In genomic region chr14:71487449-71487848, GRCh38 we compare ENCODE assay signal across 19 cellular contexts.
DNase-seq lines count a peak whose midpoint lies in the region; ATAC-seq and FAIRE-seq lines count a peak whose summit lies in the region.
"Had no signal": no experiment of that assay in that cellular context is flagged by ENCODE, and none has a peak within 500 bp of the region (broad histone marks: within the 10 kb centered on the region; RNA-seq: fewer than 3 reads in every experiment).

No MANE protein-coding gene starts in this region.

- H3K4me1 Mint-ChIP-seq in dendritic cell treated with granulocyte-macrophage colony-stimulating factor and Interleukin-4, amounts not matched to agents 40 ng/mL and 50 ng/mL, for 4 days (ENCODE audit: low read depth) = peaks cover 17% of the 10 kb centered on the region
- peaks cover 26% of the 10 kb centered on the region for H3K4me1 Mint-ChIP-seq in stimulated activated memory B cell treated with anti-CD40 and anti-IgM and Interleukin-4, amounts not matched to agents 10 μg/mL and 1 μg/mL and 100 μg/mL, for 72 hours

- FAIRE-seq in GM18507 (lab: Jason Lieb, UNC) = peak; percentile 50
- peak; percentile 92 for FAIRE-seq in HTR-8/SVneo (lab: Jason Lieb, UNC)

- peak; percentile 47 for ATAC-seq in stimulated activated memory B cell treated with anti-CD40 and anti-IgM and Interleukin-4, amounts not matched to agents 10 μg/mL and 1 μg/mL and 100 μg/mL, for 72 hours
- ATAC-seq in left cardiac atrium = no peak
- ATAC-seq: activated CD8-positive, alpha-beta T cell treated with anti-CD3 and anti-CD28 coated beads, Interleukin-2, amount 10 ng/mL, durations not matched to agents 7 days and 5 days had no signal

- peak overlapping the region; percentile 23 for H3K27ac Mint-ChIP-seq in dendritic cell treated with granulocyte-macrophage colony-stimulating factor and Interleukin-4, amounts not matched to agents 40 ng/mL and 50 ng/mL, for 4 days
- no peak overlapping the region for H3K27ac Mint-ChIP-seq in stimulated activated memory B cell treated with anti-CD40 and anti-IgM and Interleukin-4, amounts not matched to agents 10 μg/mL and 1 μg/mL and 100 μg/mL, for 72 hours
- H3K27ac Mint-ChIP-seq: activated CD8-positive, alpha-beta T cell treated with anti-CD3 and anti-CD28 coated beads, Interleukin-2, amount 10 ng/mL, durations not matched to agents 7 days and 5 days; activated naive CD4-positive, alpha-beta T cell treated with anti-CD3 and anti-CD28 coated beads for 36 hours had no signal

- DNase-seq in GM18507 (ENCODE audit: extremely low spot score, insufficient read length, low read depth) (no peak), HTR-8/SVneo (ENCODE audit: insufficient read length, low spot score) (no peak), left cardiac atrium (no peak), anterior cingulate cortex (lab: John Stamatoyannopoulos, UW) (no peak)
- DNase-seq in stimulated activated CD8-positive, alpha-beta memory T cell treated with anti-CD3 and anti-CD28 coated beads, Interleukin-4, amount 100 ng/mL, for 48 hours = no peak
- DNase-seq: activated CD4-positive, CD25-positive, alpha-beta regulatory T cell treated with anti-CD3 and anti-CD28 coated beads, Interleukin-2, amount 50 U/mL, for 72 hours; activated CD8-positive, alpha-beta T cell treated with anti-CD3 and anti-CD28 coated beads, Interleukin-2, amount 10 ng/mL, durations not matched to agents 7 days and 5 days; activated naive CD4-positive, alpha-beta T cell treated with anti-CD3 and anti-CD28 coated beads for 36 hours; activated T-cell treated with anti-CD3 and anti-CD28 coated beads, Interleukin-2, amount 50 U/mL, for 1 hour; DMS79; H9; Karpas-422; NCI-H187; SHP77; stimulated activated naive CD4-positive, alpha-beta T cell had no signal

- peaks cover 24% of the 10 kb centered on the region for H3K36me3 Mint-ChIP-seq in dendritic cell treated with granulocyte-macrophage colony-stimulating factor and Interleukin-4, amounts not matched to agents 40 ng/mL and 50 ng/mL, for 4 days (ENCODE audit: low read depth)
- H3K36me3 Mint-ChIP-seq in stimulated activated memory B cell treated with anti-CD40 and anti-IgM and Interleukin-4, amounts not matched to agents 10 μg/mL and 1 μg/mL and 100 μg/mL, for 72 hours = peaks cover 37% of the 10 kb centered on the region

- H3K4me3 Mint-ChIP-seq in dendritic cell treated with granulocyte-macrophage colony-stimulating factor and Interleukin-4, amounts not matched to agents 40 ng/mL and 50 ng/mL, for 4 days = no peak overlapping the region
- no peak overlapping the region for H3K4me3 Mint-ChIP-seq in stimulated activated memory B cell treated with anti-CD40 and anti-IgM and Interleukin-4, amounts not matched to agents 10 μg/mL and 1 μg/mL and 100 μg/mL, for 72 hours
- H3K4me3 Mint-ChIP-seq: activated CD8-positive, alpha-beta T cell treated with anti-CD3 and anti-CD28 coated beads, Interleukin-2, amount 10 ng/mL, durations not matched to agents 7 days and 5 days; activated naive CD4-positive, alpha-beta T cell treated with anti-CD3 and anti-CD28 coated beads for 36 hours; central memory CD8-positive, alpha-beta T cell; H9; neural crest cell had no signal

- no peaks in the 10 kb centered on the region for H3K27me3 Mint-ChIP-seq in dendritic cell treated with granulocyte-macrophage colony-stimulating factor and Interleukin-4, amounts not matched to agents 40 ng/mL and 50 ng/mL, for 4 days
- no peaks in the 10 kb centered on the region for H3K27me3 Mint-ChIP-seq in stimulated activated memory B cell treated with anti-CD40 and anti-IgM and Interleukin-4, amounts not matched to agents 10 μg/mL and 1 μg/mL and 100 μg/mL, for 72 hours
- H3K27me3 Mint-ChIP-seq: central memory CD8-positive, alpha-beta T cell had no signal

- intact Hi-C loops in dendritic cell treated with granulocyte-macrophage colony-stimulating factor and Interleukin-4, amounts not matched to agents 40 ng/mL and 50 ng/mL, for 4 days (cut with micrococcal nuclease) = no loop called here
- intact Hi-C loops in left cardiac atrium (cut with DNase I) = no loop called here

- H3K9me3 Mint-ChIP-seq in dendritic cell treated with granulocyte-macrophage colony-stimulating factor and Interleukin-4, amounts not matched to agents 40 ng/mL and 50 ng/mL, for 4 days = no peaks in the 10 kb centered on the region
- H3K9me3 Mint-ChIP-seq in stimulated activated memory B cell treated with anti-CD40 and anti-IgM and Interleukin-4, amounts not matched to agents 10 μg/mL and 1 μg/mL and 100 μg/mL, for 72 hours = no peaks in the 10 kb centered on the region
- H3K9me3 Mint-ChIP-seq: activated naive CD4-positive, alpha-beta T cell treated with anti-CD3 and anti-CD28 coated beads for 36 hours; central memory CD8-positive, alpha-beta T cell; neural crest cell had no signal
